ENCODE assay signal across 8 cellular contexts in genomic region chr22:38873469-38874411, GRCh38. TPM values are rescaled to one million over a fixed set of nuclear protein-coding genes. Genes with fewer than 3 reads are reported as not detected.
DNase-seq lines count a peak whose midpoint lies in the region; ATAC-seq and TF ChIP-seq lines count a peak whose summit lies in the region.

No MANE protein-coding gene starts in this region.

- ATAC-seq in SK-N-SH treated with all-trans-retinoic acid at 6 μM for 48 hours (no peak), HG03159 (IDR thresholded peaks at IDR 0.05; ENCODE audit: unreplicated experiment) (no peak), GM19324 (IDR thresholded peaks at IDR 0.05; ENCODE audit: low FRiP score, unreplicated experiment) (no peak)

- CTCF ChIA-PET in SK-N-SH (lab: Yijun Ruan, JAX) = interaction anchor here (1.0 kb wide), 1 partner anchor 53 kb away, joined by 3 read pairs; no protein-coding TSS in a partner anchor

- peaks cover 0 to 5% of the 10 kb centered on the region in 2 experiments; a peak in 1 of 4 replicates for H3K4me1 ChIP-seq in SK-N-SH (ENCODE audit: control insufficient read depth in 1 of 2, insufficient read depth in 2 of 2, low read depth in 1 of 2, low read length in 1 of 2)
- peaks cover 13 to 38% (median 21%) of the 10 kb centered on the region in 4 donors for H3K4me1 ChIP-seq in transverse colon

- no peak for TF ChIP-seq POLR2A in transverse colon (IDR thresholded peaks at IDR 0.05)

- no peaks in the 10 kb centered on the region for H3K27me3 ChIP-seq in SK-N-SH (ENCODE audit: insufficient read depth)
- no peaks in the 10 kb centered on the region for H3K27me3 ChIP-seq in neural cell (ENCODE audit: insufficient read depth, low read depth, low read length)
- H3K27me3 ChIP-seq in transverse colon = peaks cover 36% of the 10 kb centered on the region

- H3K4me2 ChIP-seq in SK-N-SH (no peak overlapping the region), neural cell (ENCODE audit: low read length) (peak overlapping the region; percentile 79)

- H3K9me3 ChIP-seq in SK-N-SH = no peaks in the 10 kb centered on the region
- no peaks in the 10 kb centered on the region for H3K9me3 ChIP-seq in neural cell (ENCODE audit: low read length)
- H3K9me3 ChIP-seq in transverse colon = no peaks in the 10 kb centered on the region

- TF ChIP-seq EP300 in SK-N-SH (IDR thresholded peaks at IDR 0.05; ENCODE audit: borderline replicate concordance in 1 of 2, low read depth in 1 of 2, low read length in 1 of 2) (no peak), neural cell (conservative IDR thresholded peaks at IDR 0.05; ENCODE audit: poor library complexity, severe bottlenecking) (no peak), transverse colon (IDR thresholded peaks at IDR 0.05; ENCODE audit: low read depth) (no peak)

- H4K20me1 ChIP-seq in SK-N-SH (ENCODE audit: insufficient read depth) (0 out of 2 replicates have a peak, but pooled peaks cover 3% of the 10 kb centered on the region), neural cell (ENCODE audit: insufficient read depth) (peaks cover 7% of the 10 kb centered on the region)

- TF ChIP-seq CTCF in SK-N-SH (IDR thresholded peaks at IDR 0.05) (no peak), VCaP (conservative IDR thresholded peaks at IDR 0.05) (no peak), neural cell (IDR thresholded peaks at IDR 0.05; ENCODE audit: poor library complexity, severe bottlenecking) (no peak), transverse colon (IDR thresholded peaks at IDR 0.05) (no peak)

- no peaks in the 10 kb centered on the region for H3K79me2 ChIP-seq in SK-N-SH (ENCODE audit: insufficient read depth)
- peaks cover 25% of the 10 kb centered on the region for H3K79me2 ChIP-seq in neural cell (replicated peaks; ENCODE audit: insufficient read depth, low read length)

- in situ Hi-C loops in transverse colon (cut with MboI; ENCODE audit: low pct_ligation_motif_present in 1 of 4, low pct_unique_long_range_greater_than_20kb in 1 of 4, low sequenced_read_pairs in 3 of 4) = loop anchor here (10.0 to 25.0 kb wide), 3 partner anchors 131 to 251 kb away; no protein-coding TSS in a partner anchor

- intact Hi-C loops in transverse colon (cut with DNase I; ENCODE audit: low total_unique reads) = no loop called here

- H3K36me3 ChIP-seq in SK-N-SH (replicated peaks in 1 of 2; ENCODE audit: control insufficient read depth in 1 of 2, insufficient read depth in 2 of 2, low read length in 1 of 2) (peaks cover 0 to 6% of the 10 kb centered on the region in 2 experiments), neural cell (ENCODE audit: insufficient read depth, low read length) (no peaks in the 10 kb centered on the region), transverse colon (no peaks in the 10 kb centered on the region)

- WGBS in SK-N-SH (ENCODE audit: low lambda C conversion rate) = 79% methylated on average over 8 of the region's 9 CpGs
- WGBS in transverse colon (ENCODE audit: low coverage in 1 of 2), 2 donors = 45 to 58% methylated on average over 1 to 9 of the region's 9 CpGs

- H3F3A ChIP-seq in SK-N-SH (replicated peaks; ENCODE audit: insufficient read depth) (peaks cover 5% of the 10 kb centered on the region), neural cell (ENCODE audit: insufficient read depth, low read length, poor library complexity, severe bottlenecking) (no peaks in the 10 kb centered on the region)

- H3K4me3 ChIP-seq in SK-N-SH (ENCODE audit: low read depth in 2 of 2, low read length in 1 of 2) (no peak overlapping the region; a peak in 1 of 4 replicates), neural cell (ENCODE audit: low read length) (peak overlapping the region; percentile 94), transverse colon (peak overlapping the region in 1 of 4 donors; percentile 71)

- DNase-seq in SK-N-SH = no peak
- peak; percentile 24 for DNase-seq in central memory CD4-positive, alpha-beta T cell
- DNase-seq in transverse colon = no peak

- H3K9me2 ChIP-seq in SK-N-SH (no peaks in the 10 kb centered on the region), neural cell (ENCODE audit: insufficient read depth, low read length) (no peaks in the 10 kb centered on the region)

- H3K9ac ChIP-seq in SK-N-SH (no peak overlapping the region), neural cell (ENCODE audit: low read length) (peak overlapping the region; percentile 96)

- no peak for TF ChIP-seq RAD21 in SK-N-SH (IDR thresholded peaks at IDR 0.05; ENCODE audit: low read length)
- TF ChIP-seq RAD21 in neural cell (conservative IDR thresholded peaks at IDR 0.05) = no peak

- H2AFZ ChIP-seq in SK-N-SH (ENCODE audit: low read depth) (0 out of 2 replicates have a peak overlapping the region, but pooled peaks have one; percentile 78), neural cell (ENCODE audit: low read depth, low read length) (peak overlapping the region; percentile 89)

- POLR2A ChIA-PET in SK-N-SH (lab: Yijun Ruan, JAX) = no interaction called here

- H3K27ac ChIP-seq in SK-N-SH (ENCODE audit: low read depth in 2 of 2, low read length in 1 of 2) = peak overlapping the region in 1 of 2 experiments; percentile 92; a peak in 2 of 4 replicates
- peak overlapping the region; percentile 98 for H3K27ac ChIP-seq in VCaP
- H3K27ac ChIP-seq in neural cell (ENCODE audit: low read length) = peak overlapping the region; percentile 96
- peak overlapping the region; percentile 88 to 92 (median 90) for H3K27ac ChIP-seq in transverse colon

TF ChIP-seq in SK-N-SH, 30 proteins besides CTCF, POLR2A, EP300 and RAD21 (continues in another document):
- no peak for TF ChIP-seq PBX3 (IDR thresholded peaks at IDR 0.05)

TF ChIP-seq in SK-N-SH treated with all-trans-retinoic acid at 6 μM for 48 hours, 23 proteins besides CTCF, POLR2A, EP300 and RAD21 (continues in another document):
- TF ChIP-seq ISL1 (CRISPR knock-in tag; IDR thresholded peaks at IDR 0.05) (no peak), PATZ1 (CRISPR knock-in tag; IDR thresholded peaks at IDR 0.05; ENCODE audit: borderline replicate concordance) (no peak), ZC3H10 (CRISPR knock-in tag; IDR thresholded peaks at IDR 0.05) (no peak), CSDC2 (CRISPR knock-in tag; IDR thresholded peaks at IDR 0.05) (no peak), BACH2 (CRISPR knock-in tag; IDR thresholded peaks at IDR 0.05; ENCODE audit: borderline replicate concordance) (no peak)

TF ChIP-seq in neural cell, 6 proteins besides CTCF, POLR2A, EP300 and RAD21:
- TF ChIP-seq POLR2AphosphoS5 (IDR thresholded peaks at IDR 0.05) = no peak

RNA-seq across cellular contexts. Expression of gene CBX6, which starts 1.7 kb away (rescaled TPM):
- polyA plus RNA-seq in SK-N-SH (2012; rRNA removed) = 3.4 and 5.4 TPM in 2 replicates
- polyA plus RNA-seq in SK-N-SH (2012; cell fraction: cytosol; rRNA removed) = 2.0 and 3.2 TPM in 2 replicates
- polyA plus RNA-seq in SK-N-SH (2012; cell fraction: nucleus; rRNA removed) = 8.3 and 9.1 TPM in 2 replicates
- polyA plus RNA-seq in neural cell = 13.0 and 16.3 TPM in 2 replicates
- 47.7 and 52.8 TPM in 2 replicates for polyA minus RNA-seq in neural cell
- total RNA-seq in transverse colon = 10 to 100 TPM; 14.5 to 42.6 (median 22.1) TPM

RNA-seq across cellular contexts. Expression of gene NPTXR, which starts 29.9 kb away (rescaled TPM):
- 1.1 and 1.2 TPM in 2 replicates for polyA plus RNA-seq in SK-N-SH (2012; rRNA removed)
- polyA plus RNA-seq in SK-N-SH (2012; cell fraction: cytosol; rRNA removed) = 0.72 and 1.3 TPM in 2 replicates
- polyA plus RNA-seq in SK-N-SH (2012; cell fraction: nucleus; rRNA removed) = 1.2 and 1.6 TPM in 2 replicates
- 17.0 and 19.3 TPM in 2 replicates for polyA plus RNA-seq in neural cell
- 32.4 and 33.8 TPM in 2 replicates for polyA minus RNA-seq in neural cell
- 10 to 100 TPM in 1 of 4 donors, 1 to 10 TPM in 2, under 1 TPM in 1; 0.75 to 27.9 (median 1.8) TPM for total RNA-seq in transverse colon
